In the genomic region with DNA sequence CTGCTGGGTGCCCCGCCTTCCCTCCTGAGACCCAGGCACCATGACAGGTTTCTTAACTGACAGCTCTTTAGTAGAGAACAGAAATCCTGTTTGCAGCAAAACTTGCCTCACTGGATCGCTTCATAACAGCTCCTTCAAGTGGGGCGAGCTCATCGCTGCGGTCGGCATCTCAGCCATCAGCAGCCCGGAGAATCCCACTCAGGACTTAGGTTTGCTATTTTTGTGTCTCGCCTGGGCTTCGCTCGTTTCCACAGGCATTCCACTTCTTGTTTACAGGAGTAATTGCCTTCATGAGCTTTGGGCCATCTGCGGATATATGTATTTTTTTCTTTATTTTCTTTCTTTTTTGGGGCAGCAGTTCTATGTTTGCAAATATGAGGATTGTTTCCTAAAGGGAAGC, we compare ENCODE assay signal across 13 cellular contexts. TPM values are rescaled to one million over a fixed set of nuclear protein-coding genes. Genes with fewer than 3 reads are reported as not detected.
DNase-seq lines count a peak whose midpoint lies in the region; ATAC-seq and TF ChIP-seq lines count a peak whose summit lies in the region.
"Had no signal": no experiment of that assay in that cellular context is flagged by ENCODE, and none has a peak within 500 bp of the region (broad histone marks: within the 10 kb centered on the region; RNA-seq: fewer than 3 reads in every experiment).

No MANE protein-coding gene starts in this region.

- peaks cover 93% of the 10 kb centered on the region for H3K79me2 ChIP-seq in Karpas-422 (ENCODE audit: low read length)

- H3K9me3 ChIP-seq in Karpas-422 (ENCODE audit: low read length) (no peaks in the 10 kb centered on the region), gastrocnemius medialis (no peaks in the 10 kb centered on the region)
- no peaks in the 10 kb centered on the region for H3K9me3 ChIP-seq in effector memory CD4-positive, alpha-beta T cell (ENCODE audit: control insufficient read depth, low read length)
- H3K9me3 ChIP-seq: uterus had no signal

- peak overlapping the region in 5 of 7 donors; percentile 52 to 86 (median 65) for H3K27ac Mint-ChIP-seq in CD14-positive monocyte
- H3K27ac Mint-ChIP-seq: progenitor cell of endocrine pancreas had no signal

- in situ Hi-C loops in gastrocnemius medialis (cut with MboI; ENCODE audit: low sequenced_read_pairs in 4 of 4), result loop anchor here in 1 of 4 donors (25.0 kb wide), 1 partner anchor 380 kb away; no protein-coding TSS in a partner anchor

- peak overlapping the region; percentile 71 for H3K4me2 ChIP-seq in Karpas-422 (ENCODE audit: low read depth, low read length, poor library complexity, severe bottlenecking)

- H3K27me3 ChIP-seq in Karpas-422 (ENCODE audit: low read length) (no peaks in the 10 kb centered on the region), gastrocnemius medialis (no peaks in the 10 kb centered on the region)
- H3K27me3 ChIP-seq in effector memory CD4-positive, alpha-beta T cell (replicated peaks; ENCODE audit: control insufficient read depth, insufficient read depth, low read length, poor library complexity, severe bottlenecking), result no peaks in the 10 kb centered on the region
- H3K27me3 ChIP-seq: uterus had no signal

- H3K4me1 ChIP-seq in Karpas-422 (ENCODE audit: low read length) (peaks cover 100% of the 10 kb centered on the region), gastrocnemius medialis (peaks cover 98% of the 10 kb centered on the region in 2 donors)
- peaks cover 99% of the 10 kb centered on the region for H3K4me1 ChIP-seq in effector memory CD4-positive, alpha-beta T cell (ENCODE audit: control insufficient read depth, insufficient read depth, low read length, poor library complexity, severe bottlenecking)

- no peak overlapping the region for H2AFZ ChIP-seq in Karpas-422 (ENCODE audit: low read length)

- H3K9me3 Mint-ChIP-seq in CD14-positive monocyte, result no peaks in the 10 kb centered on the region

- H3K36me3 ChIP-seq in Karpas-422 (ENCODE audit: insufficient read depth, low read length) (no peaks in the 10 kb centered on the region), gastrocnemius medialis (no peaks in the 10 kb centered on the region)
- peaks cover 6% of the 10 kb centered on the region for H3K36me3 ChIP-seq in effector memory CD4-positive, alpha-beta T cell (ENCODE audit: control insufficient read depth, insufficient read depth, low read length)
- H3K36me3 ChIP-seq: uterus had no signal

- no peak for ATAC-seq in gastrocnemius medialis

- H3K27ac ChIP-seq in Karpas-422 (ENCODE audit: low read length), result peak overlapping the region; percentile 89
- H3K27ac ChIP-seq in effector memory CD4-positive, alpha-beta T cell (ENCODE audit: insufficient read depth, low read length, poor library complexity, severe bottlenecking), result peak overlapping the region; percentile 79
- H3K27ac ChIP-seq in gastrocnemius medialis, result peak overlapping the region; percentile 36 to 100 (median 97)

- TF ChIP-seq POLR2A in gastrocnemius medialis (IDR thresholded peaks at IDR 0.05), result no peak

- DNase-seq in CD14-positive monocyte (ENCODE audit: low spot score), result no peak
- no peak for DNase-seq in Karpas-422
- DNase-seq in effector memory CD4-positive, alpha-beta T cell, result no peak
- DNase-seq in gastrocnemius medialis, result no peak
- no peak for DNase-seq in NCI-H1436 treated with DMSO at 0.1 percent for 48 hours (lab: John Stamatoyannopoulos, UW)
- DNase-seq in iPS-NIHi11 (ENCODE audit: low spot score), result no peak
- DNase-seq in NCI-H1092 treated with DMSO at 0.1 percent for 48 hours (lab: John Stamatoyannopoulos, UW), result no peak
- DNase-seq in OCI-M1 (lab: John Stamatoyannopoulos, UW), result no peak
- DNase-seq: IMR-90, NCI-H1930, T-helper 9 cell, uterus had no signal

- TF ChIP-seq CTCF in CD14-positive monocyte (IDR thresholded peaks at IDR 0.05), result no peak
- no peak for TF ChIP-seq CTCF in gastrocnemius medialis (IDR thresholded peaks at IDR 0.05 in 4 of 5, conservative IDR thresholded peaks at IDR 0.05 in 1 of 5)

- peaks cover 90% of the 10 kb centered on the region for H3K4me1 Mint-ChIP-seq in CD14-positive monocyte

- H3K9ac ChIP-seq in Karpas-422 (ENCODE audit: low read length), result peak overlapping the region; percentile 65

- no peaks in the 10 kb centered on the region for H3K9me2 ChIP-seq in Karpas-422 (replicated peaks; ENCODE audit: insufficient read depth, low read length)

- peaks cover 15 to 73% of the 10 kb centered on the region in 2 donors for H3K36me3 Mint-ChIP-seq in CD14-positive monocyte

- peaks cover 69% of the 10 kb centered on the region; the same call in 1 of the 2 replicates for H4K20me1 ChIP-seq in Karpas-422 (ENCODE audit: insufficient read depth, low read depth, low read length)

- no peaks in the 10 kb centered on the region for H3K27me3 Mint-ChIP-seq in CD14-positive monocyte (ENCODE audit: low read depth in 3 of 3)
- H3K27me3 Mint-ChIP-seq: progenitor cell of endocrine pancreas had no signal

- intact Hi-C loops in CD14-positive monocyte (cut with micrococcal nuclease), result no loop called here
- intact Hi-C loops in gastrocnemius medialis (cut with DNase I; ENCODE audit: low total_unique reads), result no loop called here

- peak overlapping the region in 1 of 2 donors; percentile 35 for H3K4me3 Mint-ChIP-seq in CD14-positive monocyte

- H3K4me3 ChIP-seq in Karpas-422 (ENCODE audit: low read length) (peak overlapping the region; percentile 62), gastrocnemius medialis (no peak overlapping the region)
- H3K4me3 ChIP-seq in effector memory CD4-positive, alpha-beta T cell (ENCODE audit: insufficient read depth, low read depth, low read length, poor library complexity, severe bottlenecking), result no peak overlapping the region
- H3K4me3 ChIP-seq: uterus had no signal

RNA-seq across cellular contexts. Expression of a gene that starts 15.7 kb away (rescaled TPM):
- polyA plus RNA-seq in CD14-positive monocyte, result 10 to 100 TPM; 22.5 to 28.0 TPM
- 32.9 and 38.8 TPM in 2 replicates for total RNA-seq in Karpas-422 (2014; rRNA removed; shearing (Covaris generic); ENCODE audit: low replicate concordance)
- total RNA-seq in gastrocnemius medialis, result 10 to 100 TPM; 18.3 to 50.2 (median 32.9) TPM
